Comparison of ENCODE assay signal across 8 cellular contexts in genomic region chr6:20404641-20405032, GRCh38. TPM values are rescaled to one million over a fixed set of nuclear protein-coding genes. Genes with fewer than 3 reads are reported as not detected.
DNase-seq lines count a peak whose midpoint lies in the region; ATAC-seq lines count a peak whose summit lies in the region.

No MANE protein-coding gene starts in this region.

- DNase-seq in ACHN (peak; percentile 79), NCI-H446 (lab: John Stamatoyannopoulos, UW) (peak; percentile 71 to 78), dedifferentiated amniotic fluid mesenchymal stem cell (ENCODE audit: extremely low spot score) (peak; percentile 71)
- DNase-seq in activated CD4-positive, CD25-positive, alpha-beta regulatory T cell treated with anti-CD3 and anti-CD28 coated beads, Interleukin-2, amount 50 U/mL, for 16 hours (ENCODE audit: low read depth, low spot score): peak; percentile 50
- peak; percentile 69 for DNase-seq in stimulated activated naive CD8-positive, alpha-beta T cell treated with anti-CD3 and anti-CD28 coated beads, Interleukin-15, Interleukin-2, amounts not matched to agents 100 U/mL and 50 U/mL, for 24 hours

- peak overlapping the region; percentile 63 for H3K4me3 ChIP-seq in mononuclear cell (ENCODE audit: low read length)

- ATAC-seq in GM18511 (IDR thresholded peaks at IDR 0.05; ENCODE audit: unreplicated experiment) (peak; percentile 30), HG03139 (IDR thresholded peaks at IDR 0.05; ENCODE audit: unreplicated experiment) (peak; percentile 21)
- ATAC-seq in stimulated activated naive CD8-positive, alpha-beta T cell treated with anti-CD3 and anti-CD28 coated beads, Interleukin-15, Interleukin-2, amounts not matched to agents 100 U/mL and 50 U/mL, for 24 hours: no peak

- no peaks in the 10 kb centered on the region for H3K27me3 ChIP-seq in mononuclear cell (ENCODE audit: insufficient read depth, low read length)

- in situ Hi-C loops in ACHN (cut with HindIII; ENCODE audit: low pct_ligation_motif_present, low pct_unique_long_range_greater_than_20kb, low sequenced_read_pairs): no loop called here

- no peaks in the 10 kb centered on the region for H3K9me3 ChIP-seq in mononuclear cell (ENCODE audit: low read depth, low read length)

- H3K4me1 ChIP-seq in mononuclear cell (ENCODE audit: insufficient read depth, low read length): peaks cover 39% of the 10 kb centered on the region

RNA-seq across cellular contexts. Expression of gene E2F3, which starts 3.0 kb away (rescaled TPM):
- total RNA-seq in mononuclear cell: 11.1 TPM
